Comparison of ENCODE assay signal across 9 cellular contexts in the genomic region with DNA sequence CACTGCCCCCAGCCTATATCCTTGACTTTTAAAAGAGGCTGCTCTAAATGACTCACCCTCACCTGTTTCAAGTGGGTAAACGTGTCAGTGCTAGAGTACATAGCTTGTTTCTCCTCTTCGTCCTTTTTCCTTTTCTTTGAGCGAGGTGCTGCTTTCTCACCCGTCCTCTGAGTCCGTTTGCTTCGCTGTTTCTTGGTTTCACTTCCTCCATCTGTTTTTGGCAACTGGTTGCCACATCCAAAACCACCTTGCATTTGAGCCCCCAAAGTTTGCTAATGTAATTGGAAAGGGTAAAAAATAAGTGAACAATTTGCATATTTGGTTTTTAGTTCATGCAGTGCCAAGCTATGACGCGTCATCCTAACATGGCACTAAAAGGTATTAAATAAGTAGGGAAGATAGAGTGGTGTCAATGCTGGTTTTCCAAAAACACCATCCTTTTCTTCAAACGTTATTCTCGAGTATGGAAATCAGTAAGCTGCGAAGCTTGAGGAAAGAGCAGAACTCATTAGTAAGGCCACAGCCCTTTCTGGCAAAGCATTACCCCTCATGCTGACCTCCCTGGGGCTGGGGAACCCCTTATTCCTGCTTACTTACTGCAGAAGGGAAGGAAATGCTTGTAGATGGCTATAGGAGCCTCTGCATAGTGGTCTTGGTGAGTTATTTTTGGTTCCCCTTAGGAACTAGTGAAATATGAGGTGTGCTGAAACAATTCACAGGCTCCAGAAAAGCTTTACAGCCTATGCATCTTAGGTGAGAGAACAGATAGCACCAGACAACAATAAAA.
DNase-seq lines count a peak whose midpoint lies in the region; ATAC-seq and TF ChIP-seq lines count a peak whose summit lies in the region.
"Had no signal": no experiment of that assay in that cellular context is flagged by ENCODE, and none has a peak within 500 bp of the region (broad histone marks: within the 10 kb centered on the region; RNA-seq: fewer than 3 reads in every experiment).

No MANE protein-coding gene starts in this region.

- no peaks in the 10 kb centered on the region for H3K9me3 Mint-ChIP-seq in immature natural killer cell

- H2AFZ ChIP-seq in mammary epithelial cell (ENCODE audit: low read depth, low read length): no peak overlapping the region

- peaks cover 3 to 8% (median 6%) of the 10 kb centered on the region in 3 donors for H3K27me3 Mint-ChIP-seq in immature natural killer cell (ENCODE audit: low read depth in 3 of 3)

- 96% methylated on average over 10 of the region's 11 CpGs for WGBS in mammary epithelial cell (ENCODE audit: low coverage, missing lambda C conversion rate)

- peak overlapping the region; percentile 7 to 79 (median 66) for H3K27ac Mint-ChIP-seq in immature natural killer cell

- H3K79me2 ChIP-seq in mammary epithelial cell (ENCODE audit: insufficient read depth, low read length): no peaks in the 10 kb centered on the region

- dilution Hi-C loops in mammary epithelial cell (cut with HindIII; ENCODE audit: low sequenced_read_pairs): no loop called here

- peaks cover 20 to 59% (median 39%) of the 10 kb centered on the region in 3 donors for H3K36me3 Mint-ChIP-seq in immature natural killer cell

- H3K9me3 ChIP-seq in mammary epithelial cell (replicated peaks; ENCODE audit: insufficient read depth, low read length): no peaks in the 10 kb centered on the region

- CTCF ChIA-PET in mammary epithelial cell (lab: Charles Lee; ENCODE audit: low non-redundant PET): no interaction called here

- no peak overlapping the region for H3K9ac ChIP-seq in mammary epithelial cell (ENCODE audit: insufficient read depth, low read length)

- H3K27ac ChIP-seq in HL-60 (replicated peaks) (peak overlapping the region; percentile 9; the same call in 1 of the 2 replicates), mammary epithelial cell (ENCODE audit: insufficient read depth, low read depth, low read length) (no peak overlapping the region)

- H3K4me3 Mint-ChIP-seq in immature natural killer cell: peak overlapping the region in 3 of 5 donors; percentile 1 to 40 (median 21)

- peaks cover 7 to 17% of the 10 kb centered on the region in 2 donors for H3K4me1 Mint-ChIP-seq in immature natural killer cell

- DNase-seq in HL-60 (ENCODE audit: low read depth in 1 of 2, low spot score in 1 of 2) (peak; percentile 25 to 28), immature natural killer cell (no peak), sciatic nerve (ENCODE audit: low spot score) (no peak), cerebellar cortex (ENCODE audit: low spot score) (no peak), kidney glomerular epithelial cell (lab: John Stamatoyannopoulos, UW) (no peak), mammary epithelial cell (no peak)

- TF ChIP-seq CTCF in HL-60 (IDR thresholded peaks at IDR 0.05; ENCODE audit: insufficient read depth, low read length) (no peak), mammary epithelial cell (conservative IDR thresholded peaks at IDR 0.05 in 1 of 2, IDR thresholded peaks at IDR 0.05 in 1 of 2; ENCODE audit: extremely low read depth in 1 of 2, insufficient read depth in 1 of 2, low read depth in 1 of 2, low read length in 2 of 2) (no peak)

- no peaks in the 10 kb centered on the region for H3K27me3 ChIP-seq in HL-60 (ENCODE audit: insufficient read depth, poor library complexity, severe bottlenecking)
- H3K27me3 ChIP-seq in mammary epithelial cell (ENCODE audit: insufficient read depth, low read length): no peaks in the 10 kb centered on the region

- intact Hi-C loops in sciatic nerve (cut with DNase I): no loop called here
- intact Hi-C loops in mammary epithelial cell (cut with micrococcal nuclease): no loop called here

- H3K4me2 ChIP-seq in mammary epithelial cell (ENCODE audit: insufficient read depth, low read depth, low read length): no peak overlapping the region

- in situ Hi-C loops in mammary epithelial cell (cut with MboI; ENCODE audit: low sequenced_read_pairs in 2 of 2): no loop called here

- H3K4me3 ChIP-seq in HL-60 (replicated peaks; ENCODE audit: insufficient read depth, low read length): no peak overlapping the region
- H3K4me3 ChIP-seq in mammary epithelial cell (replicated peaks in 1 of 3; ENCODE audit: insufficient read depth in 1 of 3, low read depth in 2 of 3, low read length in 3 of 3): no peak overlapping the region

- no TSS peak for BruUV-seq in mammary epithelial cell (replicated peaks; lab: Mats Ljungman, UMichigan)

- H3K4me1 ChIP-seq in mammary epithelial cell (ENCODE audit: insufficient read depth, low read length): no peaks in the 10 kb centered on the region

- peak; percentile 89 for ATAC-seq in GM18519 (IDR thresholded peaks at IDR 0.05; ENCODE audit: low FRiP score, unreplicated experiment)
- peak; percentile 91 for ATAC-seq in GM21723 (IDR thresholded peaks at IDR 0.05; ENCODE audit: unreplicated experiment)
- no peak for ATAC-seq in sciatic nerve
- ATAC-seq: HCT116 had no signal

- peaks cover 29% of the 10 kb centered on the region for H3K36me3 ChIP-seq in mammary epithelial cell (ENCODE audit: insufficient read depth, low read length)

- H4K20me1 ChIP-seq in mammary epithelial cell (ENCODE audit: insufficient read depth, low read length): no peaks in the 10 kb centered on the region

Comparison
In these comparisons a context has a peak if more than half of its experiments do, and no peak if none do; other contexts are left out.
1. DNase-seq: peak in HL-60 (2 of 2); none in immature natural killer cell (0 of 3), sciatic nerve (single experiment), cerebellar cortex (single experiment), kidney glomerular epithelial cell (single experiment) and mammary epithelial cell (single experiment).